ENCODE assay signal across 11 cellular contexts in the genomic region with DNA sequence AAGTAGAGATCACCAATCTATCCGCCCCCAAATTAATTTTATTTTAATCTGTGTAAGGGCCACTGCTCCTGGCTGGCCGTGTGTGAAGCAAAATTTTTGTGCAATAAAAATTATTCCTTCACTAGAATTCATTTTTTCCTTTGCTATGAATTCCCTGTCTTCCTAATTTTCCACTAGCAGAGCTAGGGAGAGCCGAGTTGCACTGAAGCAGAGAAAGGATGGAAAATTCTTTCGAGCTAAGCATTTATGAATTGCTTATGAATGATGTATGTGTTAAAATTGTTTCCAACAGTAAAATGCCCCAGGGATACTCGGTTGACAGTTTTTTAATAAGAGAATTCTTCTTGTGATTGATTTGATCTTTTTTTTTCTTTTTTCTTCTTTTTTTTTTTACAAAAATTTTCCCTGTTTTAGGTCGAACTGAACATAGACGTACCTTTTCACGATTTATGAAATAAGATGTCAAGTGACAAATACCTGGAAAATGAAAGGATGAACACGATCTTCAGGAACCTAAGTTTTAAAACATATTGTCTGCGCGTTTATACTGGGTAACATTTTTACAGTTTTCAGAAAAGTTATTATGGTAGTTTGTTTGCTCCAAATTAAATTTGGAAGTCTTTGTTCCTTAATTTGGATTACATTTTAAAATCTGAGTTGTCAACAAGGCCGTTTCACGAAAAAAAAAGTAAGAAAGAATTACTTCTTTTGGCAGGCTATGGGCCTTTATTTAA.
A peak's percentile ranks its signal among the peaks of the same experiment; 100 is the strongest.
DNase-seq lines count a peak whose midpoint lies in the region; ATAC-seq and TF ChIP-seq lines count a peak whose summit lies in the region.
"Had no signal": no experiment of that assay in that cellular context is flagged by ENCODE, and none has a peak within 500 bp of the region (broad histone marks: within the 10 kb centered on the region; RNA-seq: fewer than 3 reads in every experiment).

No MANE protein-coding gene starts in this region.

- peaks cover 12% of the 10 kb centered on the region for H3K36me3 Mint-ChIP-seq in activated CD8-positive, alpha-beta memory T cell treated with anti-CD3 and anti-CD28 coated beads, Interleukin-2, amount 10 ng/mL, durations not matched to agents 7 days and 5 days

- no peaks in the 10 kb centered on the region for H3K36me3 ChIP-seq in skeletal muscle tissue (ENCODE audit: control insufficient read depth in 3 of 3, insufficient read depth in 3 of 3, low read length in 3 of 3)
- H3K36me3 ChIP-seq: BLaER1 treated with 17β-estradiol and CSF1 and Interleukin-3, amounts not matched to agents 10 nM and 100 nM; suprapubic skin had no signal

- CTCF ChIA-PET in activated CD8-positive, alpha-beta memory T cell treated with anti-CD3 and anti-CD28 coated beads, Interleukin-2, amount 10 ng/mL, durations not matched to agents 7 days and 5 days (lab: Charles Lee), result interaction anchor here (0.8 to 2.6 kb wide), 5 partner anchors 12 to 502 kb away, joined by 3 to 16 read pairs (median 4); no protein-coding TSS in a partner anchor

- peaks cover 0 to 6% (median 0%) of the 10 kb centered on the region in 3 donors for H3K9me3 ChIP-seq in skeletal muscle tissue (ENCODE audit: control insufficient read depth in 3 of 3, low read length in 3 of 3)
- H3K9me3 ChIP-seq: suprapubic skin had no signal

- TF ChIP-seq CTCF in coronary artery (IDR thresholded peaks at IDR 0.05), result no peak

- intact Hi-C loops in Right ventricle myocardium superior (cut with DNase I), result no loop called here

- H3K27ac ChIP-seq in coronary artery (no peak overlapping the region), skeletal muscle tissue (ENCODE audit: low read depth, low read length) (peak overlapping the region; percentile 46)
- H3K27ac ChIP-seq: BLaER1 treated with 17β-estradiol and CSF1 and Interleukin-3, amounts not matched to agents 10 nM and 100 nM; suprapubic skin; VCaP had no signal

- peaks cover 2 to 5% (median 5%) of the 10 kb centered on the region in 3 donors for H3K4me1 ChIP-seq in skeletal muscle tissue (ENCODE audit: control insufficient read depth in 3 of 3, insufficient read depth in 3 of 3, low read length in 3 of 3)
- H3K4me1 ChIP-seq: BLaER1 treated with 17β-estradiol and CSF1 and Interleukin-3, amounts not matched to agents 10 nM and 100 nM had no signal

- peaks cover 41% of the 10 kb centered on the region for H3K4me1 Mint-ChIP-seq in activated CD8-positive, alpha-beta memory T cell treated with anti-CD3 and anti-CD28 coated beads, Interleukin-2, amount 10 ng/mL, durations not matched to agents 7 days and 5 days

- DNase-seq in activated CD8-positive, alpha-beta memory T cell treated with anti-CD3 and anti-CD28 coated beads, Interleukin-2, amount 10 ng/mL, durations not matched to agents 7 days and 5 days, result no peak
- DNase-seq in activated CD8-positive, alpha-beta memory T cell treated with anti-CD3 and anti-CD28 coated beads, Interleukin-2, amount 50 U/mL, for 4 hours, result no peak
- DNase-seq in NCI-H748 treated with DMSO at 0.1 percent for 48 hours (lab: John Stamatoyannopoulos, UW) (peak; percentile 55), coronary artery (ENCODE audit: low spot score) (no peak), Right ventricle myocardium superior (no peak)

- peak overlapping the region in 2 of 3 donors; percentile 36 to 58 for H3K9ac ChIP-seq in skeletal muscle tissue (ENCODE audit: low read depth in 1 of 3, low read length in 3 of 3)
- H3K9ac ChIP-seq: BLaER1 treated with 17β-estradiol and CSF1 and Interleukin-3, amounts not matched to agents 10 nM and 100 nM had no signal

- no peaks in the 10 kb centered on the region for H3K9me3 Mint-ChIP-seq in activated CD8-positive, alpha-beta memory T cell treated with anti-CD3 and anti-CD28 coated beads, Interleukin-2, amount 10 ng/mL, durations not matched to agents 7 days and 5 days (ENCODE audit: low read depth)

- peaks cover 12 to 56% (median 27%) of the 10 kb centered on the region in 3 donors for H3K27me3 ChIP-seq in skeletal muscle tissue (ENCODE audit: control insufficient read depth in 3 of 3, insufficient read depth in 3 of 3, low read length in 3 of 3)

- peak overlapping the region; percentile 85 for H3K27ac Mint-ChIP-seq in activated CD8-positive, alpha-beta memory T cell treated with anti-CD3 and anti-CD28 coated beads, Interleukin-2, amount 10 ng/mL, durations not matched to agents 7 days and 5 days

- peaks cover 55% of the 10 kb centered on the region for H3K27me3 Mint-ChIP-seq in activated CD8-positive, alpha-beta memory T cell treated with anti-CD3 and anti-CD28 coated beads, Interleukin-2, amount 10 ng/mL, durations not matched to agents 7 days and 5 days

- H3K4me3 ChIP-seq in coronary artery, result peak overlapping the region; percentile 39
- peak overlapping the region; percentile 45 to 61 (median 58) for H3K4me3 ChIP-seq in skeletal muscle tissue (ENCODE audit: low read length in 3 of 3)
- H3K4me3 ChIP-seq: suprapubic skin had no signal

- peak overlapping the region; percentile 78 for H3K4me3 Mint-ChIP-seq in activated CD8-positive, alpha-beta memory T cell treated with anti-CD3 and anti-CD28 coated beads, Interleukin-2, amount 10 ng/mL, durations not matched to agents 7 days and 5 days

- no peak for ATAC-seq in activated CD8-positive, alpha-beta memory T cell treated with anti-CD3 and anti-CD28 coated beads, Interleukin-2, amount 10 ng/mL, durations not matched to agents 7 days and 5 days
- ATAC-seq in Right ventricle myocardium superior (ENCODE audit: poor library complexity), result no peak
- no peak for ATAC-seq in HG03469 (IDR thresholded peaks at IDR 0.05; ENCODE audit: unreplicated experiment)
- no peak for ATAC-seq in HG03520 (IDR thresholded peaks at IDR 0.05; ENCODE audit: unreplicated experiment)
